8 cellular contexts compared by ENCODE assay signal in genomic region chr5:148820778-148821395, GRCh38. TPM values are rescaled to one million over a fixed set of nuclear protein-coding genes. Genes with fewer than 3 reads are reported as not detected.
A peak's percentile ranks its signal among the peaks of the same experiment; 100 is the strongest.
DNase-seq lines count a peak whose midpoint lies in the region; ATAC-seq and TF ChIP-seq lines count a peak whose summit lies in the region.

No MANE protein-coding gene starts in this region.

- POLR2A ChIA-PET in activated B cell treated with CpG ODN at 0.5 μM for 24 hours (lab: Charles Lee): interaction anchor here (0.8 to 1.8 kb wide), 2 partner anchors 11 to 79 kb away, joined by 3 to 11 read pairs; no protein-coding TSS in a partner anchor

- intact Hi-C loops in activated CD4-positive, alpha-beta T cell treated with anti-CD3 and anti-CD28 coated beads, Interleukin-2, amount 10 ng/mL, durations not matched to agents 24 days and 14 days (cut with micrococcal nuclease): loop anchor here (10.0 kb wide), 2 partner anchors 76 to 214 kb away; no protein-coding TSS in a partner anchor
- intact Hi-C loops in activated B cell treated with CpG ODN at 0.5 μM for 24 hours (cut with micrococcal nuclease): loop anchor here (1.0 to 10.0 kb wide), 2 partner anchors 136 to 1134 kb away; no protein-coding TSS in a partner anchor
- intact Hi-C loops in left colon (cut with DNase I, micrococcal nuclease): no loop called here
- intact Hi-C loops in uterus (cut with DNase I; ENCODE audit: low total_unique reads): no loop called here

- H3K36me3 ChIP-seq in uterus: no peaks in the 10 kb centered on the region

- no peak overlapping the region for H3K27ac Mint-ChIP-seq in activated CD4-positive, alpha-beta T cell treated with anti-CD3 and anti-CD28 coated beads, Interleukin-2, amount 10 ng/mL, durations not matched to agents 24 days and 14 days
- no peak overlapping the region for H3K27ac Mint-ChIP-seq in activated B cell treated with CpG ODN at 0.5 μM for 24 hours

- H3K27ac ChIP-seq in uterus: no peak overlapping the region

- H3K4me3 Mint-ChIP-seq in activated CD4-positive, alpha-beta T cell treated with anti-CD3 and anti-CD28 coated beads, Interleukin-2, amount 10 ng/mL, durations not matched to agents 24 days and 14 days: no peak overlapping the region
- no peak overlapping the region for H3K4me3 Mint-ChIP-seq in activated B cell treated with CpG ODN at 0.5 μM for 24 hours

- H3K27me3 Mint-ChIP-seq in activated CD4-positive, alpha-beta T cell treated with anti-CD3 and anti-CD28 coated beads, Interleukin-2, amount 10 ng/mL, durations not matched to agents 24 days and 14 days: peaks cover 61% of the 10 kb centered on the region
- H3K27me3 Mint-ChIP-seq in activated B cell treated with CpG ODN at 0.5 μM for 24 hours: no peaks in the 10 kb centered on the region

- CTCF ChIA-PET in activated B cell treated with CpG ODN at 0.5 μM for 24 hours (lab: Charles Lee): interaction anchor here (0.8 to 6.2 kb wide), 20 partner anchors 11 to 148 kb away, joined by 3 to 55 read pairs (median 4); no protein-coding TSS in a partner anchor

- H3K9me3 Mint-ChIP-seq in activated CD4-positive, alpha-beta T cell treated with anti-CD3 and anti-CD28 coated beads, Interleukin-2, amount 10 ng/mL, durations not matched to agents 24 days and 14 days: no peaks in the 10 kb centered on the region
- no peaks in the 10 kb centered on the region for H3K9me3 Mint-ChIP-seq in activated B cell treated with CpG ODN at 0.5 μM for 24 hours

- H3K4me3 ChIP-seq in uterus: no peak overlapping the region

- H3K4me1 ChIP-seq in uterus: no peaks in the 10 kb centered on the region

- H3K9me3 ChIP-seq in uterus: no peaks in the 10 kb centered on the region

- H3K27me3 ChIP-seq in uterus: no peaks in the 10 kb centered on the region

- TF ChIP-seq POLR2A in uterus (IDR thresholded peaks at IDR 0.05): no peak

- DNase-seq in activated CD4-positive, alpha-beta T cell treated with anti-CD3 and anti-CD28 coated beads, Interleukin-2, amount 10 ng/mL, durations not matched to agents 24 days and 14 days: peak; percentile 75
- no peak for DNase-seq in activated CD4-positive, alpha-beta T cell treated with anti-CD3 and anti-CD28 coated beads, Interleukin-2, amount 50 U/mL, for 1 hour
- DNase-seq in activated B cell treated with CpG ODN at 0.5 μM for 24 hours (no peak), left colon (peak in 1 of 2 donors; percentile 24), uterus (no peak)

- ATAC-seq in HG03520 (IDR thresholded peaks at IDR 0.05; ENCODE audit: unreplicated experiment) (peak; percentile 45), activated B cell treated with CpG ODN at 0.5 μM for 24 hours (ENCODE audit: low read depth) (peak; percentile 48), left colon (peak; percentile 65), GM21737 (IDR thresholded peaks at IDR 0.05; ENCODE audit: unreplicated experiment) (no peak), GM21381 (IDR thresholded peaks at IDR 0.05; ENCODE audit: unreplicated experiment) (no peak)

- TF ChIP-seq CTCF in activated B cell treated with CpG ODN at 0.5 μM for 24 hours (IDR thresholded peaks at IDR 0.05) (no peak), uterus (IDR thresholded peaks at IDR 0.05) (peak in 2 of 4 experiments; percentile 21 to 24)

- H3K36me3 Mint-ChIP-seq in activated CD4-positive, alpha-beta T cell treated with anti-CD3 and anti-CD28 coated beads, Interleukin-2, amount 10 ng/mL, durations not matched to agents 24 days and 14 days (ENCODE audit: low read depth): no peaks in the 10 kb centered on the region
- no peaks in the 10 kb centered on the region for H3K36me3 Mint-ChIP-seq in activated B cell treated with CpG ODN at 0.5 μM for 24 hours (ENCODE audit: low read depth)

- peaks cover 5% of the 10 kb centered on the region for H3K4me1 Mint-ChIP-seq in activated CD4-positive, alpha-beta T cell treated with anti-CD3 and anti-CD28 coated beads, Interleukin-2, amount 10 ng/mL, durations not matched to agents 24 days and 14 days
- H3K4me1 Mint-ChIP-seq in activated B cell treated with CpG ODN at 0.5 μM for 24 hours: peaks cover 57% of the 10 kb centered on the region

RNA-seq across cellular contexts. Expression of gene ADRB2, which starts 5.5 kb away (rescaled TPM):
- 0.37 and 0.50 TPM in 2 replicates for total RNA-seq in activated CD4-positive, alpha-beta T cell treated with anti-CD3 and anti-CD28 coated beads, Interleukin-2, amount 10 ng/mL, durations not matched to agents 24 days and 14 days
- total RNA-seq in activated B cell treated with CpG ODN at 0.5 μM for 24 hours: 3.2 TPM in 2 replicates
- 1 to 10 TPM in 1 of 2 donors, under 1 TPM in 1; 0.55 to 1.4 TPM for total RNA-seq in left colon
- 1 to 10 TPM; 2.2 to 9.2 (median 3.0) TPM for total RNA-seq in uterus

Comparison
In these comparisons a context has a peak if more than half of its experiments do, and no peak if none do; other contexts are left out.
1. ATAC-seq: peak in HG03520 (single experiment), activated B cell treated with CpG ODN at 0.5 μM for 24 hours (single experiment) and left colon (single experiment); none in GM21737 (single experiment) and GM21381 (single experiment).
2. intact Hi-C loops: an anchor here in activated CD4-positive, alpha-beta T cell treated with anti-CD3 and anti-CD28 coated beads, Interleukin-2, amount 10 ng/mL, durations not matched to agents 24 days and 14 days (10.0 kb wide) and activated B cell treated with CpG ODN at 0.5 μM for 24 hours (1.0 to 10.0 kb wide); none called in left colon and uterus.